ENCODE assay signal across 1 cellular context in genomic region chr9:86282077-86282978, GRCh38.
TF ChIP-seq lines count a peak whose summit lies in the region.

Gene ISCA1, minus strand, starts transcription at chr9:86282538. Its CDS starts 80 bp downstream, at chr9:86282458.

TF ChIP-seq in K562, 482 proteins besides CTCF, POLR2A, EP300 and RAD21 (continued from another document and continues in another):
- TF ChIP-seq, protein P1, sequence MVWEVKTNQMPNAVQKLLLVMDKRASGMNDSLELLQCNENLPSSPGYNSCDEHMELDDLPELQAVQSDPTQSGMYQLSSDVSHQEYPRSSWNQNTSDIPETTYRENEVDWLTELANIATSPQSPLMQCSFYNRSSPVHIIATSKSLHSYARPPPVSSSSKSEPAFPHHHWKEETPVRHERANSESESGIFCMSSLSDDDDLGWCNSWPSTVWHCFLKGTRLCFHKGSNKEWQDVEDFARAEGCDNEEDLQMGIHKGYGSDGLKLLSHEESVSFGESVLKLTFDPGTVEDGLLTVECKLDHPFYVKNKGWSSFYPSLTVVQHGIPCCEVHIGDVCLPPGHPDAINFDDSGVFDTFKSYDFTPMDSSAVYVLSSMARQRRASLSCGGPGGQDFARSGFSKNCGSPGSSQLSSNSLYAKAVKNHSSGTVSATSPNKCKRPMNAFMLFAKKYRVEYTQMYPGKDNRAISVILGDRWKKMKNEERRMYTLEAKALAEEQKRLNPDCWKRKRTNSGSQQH (CRISPR knock-in tag; IDR thresholded peaks at IDR 0.05): no peak
- no peak for TF ChIP-seq PTTG1 (tag; IDR thresholded peaks at IDR 0.05; ENCODE audit: low read depth)
- TF ChIP-seq RBBP5 (IDR thresholded peaks at IDR 0.05; ENCODE audit: borderline replicate concordance, insufficient read depth, low read length, poor library complexity, severe bottlenecking): peak; percentile 74
- no peak for TF ChIP-seq THAP12 (CRISPR knock-in tag; IDR thresholded peaks at IDR 0.05)
- no peak for TF ChIP-seq ETV6 (IDR thresholded peaks at IDR 0.05; ENCODE audit: borderline replicate concordance in 1 of 2, low read depth in 2 of 2, low read length in 1 of 2)
- TF ChIP-seq ETV6 (CRISPR knock-in tag; IDR thresholded peaks at IDR 0.05; ENCODE audit: borderline replicate concordance): no peak
- TF ChIP-seq HDAC2 (IDR thresholded peaks at IDR 0.05): no peak
- no peak for TF ChIP-seq XRCC4 (IDR thresholded peaks at IDR 0.05; ENCODE audit: extremely low read depth, insufficient read depth, insufficient read length)
- TF ChIP-seq CGGBP1 (CRISPR knock-in tag; IDR thresholded peaks at IDR 0.05): no peak
- no peak for TF ChIP-seq MXD1 (CRISPR knock-in tag; IDR thresholded peaks at IDR 0.05; ENCODE audit: borderline replicate concordance, poor library complexity, severe bottlenecking)
- no peak for TF ChIP-seq MLX (CRISPR knock-in tag; conservative IDR thresholded peaks at IDR 0.05)
- TF ChIP-seq CHCHD3 (CRISPR knock-in tag; IDR thresholded peaks at IDR 0.05): no peak
- 0 out of 2 replicates have a peak, but pooled peaks have one; percentile 20 for TF ChIP-seq TCF3 (CRISPR knock-in tag; IDR thresholded peaks at IDR 0.05)
- TF ChIP-seq E2F3 (CRISPR knock-in tag; IDR thresholded peaks at IDR 0.05): no peak
- peak; percentile 78 for TF ChIP-seq CXXC5 (CRISPR knock-in tag; IDR thresholded peaks at IDR 0.05)
- TF ChIP-seq, protein P2, sequence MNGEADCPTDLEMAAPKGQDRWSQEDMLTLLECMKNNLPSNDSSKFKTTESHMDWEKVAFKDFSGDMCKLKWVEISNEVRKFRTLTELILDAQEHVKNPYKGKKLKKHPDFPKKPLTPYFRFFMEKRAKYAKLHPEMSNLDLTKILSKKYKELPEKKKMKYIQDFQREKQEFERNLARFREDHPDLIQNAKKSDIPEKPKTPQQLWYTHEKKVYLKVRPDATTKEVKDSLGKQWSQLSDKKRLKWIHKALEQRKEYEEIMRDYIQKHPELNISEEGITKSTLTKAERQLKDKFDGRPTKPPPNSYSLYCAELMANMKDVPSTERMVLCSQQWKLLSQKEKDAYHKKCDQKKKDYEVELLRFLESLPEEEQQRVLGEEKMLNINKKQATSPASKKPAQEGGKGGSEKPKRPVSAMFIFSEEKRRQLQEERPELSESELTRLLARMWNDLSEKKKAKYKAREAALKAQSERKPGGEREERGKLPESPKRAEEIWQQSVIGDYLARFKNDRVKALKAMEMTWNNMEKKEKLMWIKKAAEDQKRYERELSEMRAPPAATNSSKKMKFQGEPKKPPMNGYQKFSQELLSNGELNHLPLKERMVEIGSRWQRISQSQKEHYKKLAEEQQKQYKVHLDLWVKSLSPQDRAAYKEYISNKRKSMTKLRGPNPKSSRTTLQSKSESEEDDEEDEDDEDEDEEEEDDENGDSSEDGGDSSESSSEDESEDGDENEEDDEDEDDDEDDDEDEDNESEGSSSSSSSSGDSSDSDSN (IDR thresholded peaks at IDR 0.05; ENCODE audit: borderline replicate concordance in 1 of 2, low read depth in 2 of 2, low read length in 2 of 2): no peak
- peak; percentile 90 for TF ChIP-seq TAF1 (IDR thresholded peaks at IDR 0.05; ENCODE audit: control insufficient read depth, extremely low read depth, insufficient read depth, low read length, severe bottlenecking)
- TF ChIP-seq, protein P3, sequence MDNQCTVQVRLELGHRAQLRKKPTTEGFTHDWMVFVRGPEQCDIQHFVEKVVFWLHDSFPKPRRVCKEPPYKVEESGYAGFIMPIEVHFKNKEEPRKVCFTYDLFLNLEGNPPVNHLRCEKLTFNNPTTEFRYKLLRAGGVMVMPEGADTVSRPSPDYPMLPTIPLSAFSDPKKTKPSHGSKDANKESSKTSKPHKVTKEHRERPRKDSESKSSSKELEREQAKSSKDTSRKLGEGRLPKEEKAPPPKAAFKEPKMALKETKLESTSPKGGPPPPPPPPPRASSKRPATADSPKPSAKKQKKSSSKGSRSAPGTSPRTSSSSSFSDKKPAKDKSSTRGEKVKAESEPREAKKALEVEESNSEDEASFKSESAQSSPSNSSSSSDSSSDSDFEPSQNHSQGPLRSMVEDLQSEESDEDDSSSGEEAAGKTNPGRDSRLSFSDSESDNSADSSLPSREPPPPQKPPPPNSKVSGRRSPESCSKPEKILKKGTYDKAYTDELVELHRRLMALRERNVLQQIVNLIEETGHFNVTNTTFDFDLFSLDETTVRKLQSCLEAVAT (IDR thresholded peaks at IDR 0.05): peak in 1 of 2 experiments; percentile 60; a peak in 2 of 4 replicates
- TF ChIP-seq NR2C1 (IDR thresholded peaks at IDR 0.05): no peak
- TF ChIP-seq NR2C1 (tag; IDR thresholded peaks at IDR 0.05): peak; percentile 63
- no peak for TF ChIP-seq ZFP36 (IDR thresholded peaks at IDR 0.05; ENCODE audit: low read depth, low read length, partially characterized antibody)
- no peak for TF ChIP-seq PBX2 (CRISPR knock-in tag; IDR thresholded peaks at IDR 0.05; ENCODE audit: low read depth)
- TF ChIP-seq PBX2 (tag; conservative IDR thresholded peaks at IDR 0.05; ENCODE audit: low read depth): peak; percentile 36; the same call in 1 of the 2 replicates
- TF ChIP-seq TSC22D4 (tag; IDR thresholded peaks at IDR 0.05): no peak
- TF ChIP-seq MAFF (IDR thresholded peaks at IDR 0.05; ENCODE audit: low read length): no peak
- TF ChIP-seq ZC3H4 (CRISPR knock-in tag; IDR thresholded peaks at IDR 0.05; ENCODE audit: borderline replicate concordance): no peak; the same call in 1 of the 2 replicates
- TF ChIP-seq FOXJ2 (tag; IDR thresholded peaks at IDR 0.05): no peak
- no peak for TF ChIP-seq ASH1L (IDR thresholded peaks at IDR 0.05; ENCODE audit: borderline replicate concordance, low read depth, partially characterized antibody)
- no peak for TF ChIP-seq ZBTB17 (CRISPR knock-in tag; IDR thresholded peaks at IDR 0.05)
- TF ChIP-seq, protein P4, sequence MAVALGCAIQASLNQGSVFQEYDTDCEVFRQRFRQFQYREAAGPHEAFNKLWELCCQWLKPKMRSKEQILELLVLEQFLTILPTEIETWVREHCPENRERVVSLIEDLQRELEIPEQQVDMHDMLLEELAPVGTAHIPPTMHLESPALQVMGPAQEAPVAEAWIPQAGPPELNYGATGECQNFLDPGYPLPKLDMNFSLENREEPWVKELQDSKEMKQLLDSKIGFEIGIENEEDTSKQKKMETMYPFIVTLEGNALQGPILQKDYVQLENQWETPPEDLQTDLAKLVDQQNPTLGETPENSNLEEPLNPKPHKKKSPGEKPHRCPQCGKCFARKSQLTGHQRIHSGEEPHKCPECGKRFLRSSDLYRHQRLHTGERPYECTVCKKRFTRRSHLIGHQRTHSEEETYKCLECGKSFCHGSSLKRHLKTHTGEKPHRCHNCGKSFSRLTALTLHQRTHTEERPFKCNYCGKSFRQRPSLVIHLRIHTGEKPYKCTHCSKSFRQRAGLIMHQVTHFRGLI (CRISPR knock-in tag; IDR thresholded peaks at IDR 0.05): no peak
- TF ChIP-seq FUS (optimal IDR thresholded peaks at IDR 0.05; ENCODE audit: low read depth, low read length): no peak
- no peak for TF ChIP-seq BRCA1 (IDR thresholded peaks at IDR 0.05)
- TF ChIP-seq BRCA1 (CRISPR knock-in tag; IDR thresholded peaks at IDR 0.05): 0 out of 2 replicates have a peak, but pooled peaks have one; percentile 46
- no peak for TF ChIP-seq ZC3H11A (IDR thresholded peaks at IDR 0.05; ENCODE audit: low read depth, low read length)
- TF ChIP-seq, protein P5, sequence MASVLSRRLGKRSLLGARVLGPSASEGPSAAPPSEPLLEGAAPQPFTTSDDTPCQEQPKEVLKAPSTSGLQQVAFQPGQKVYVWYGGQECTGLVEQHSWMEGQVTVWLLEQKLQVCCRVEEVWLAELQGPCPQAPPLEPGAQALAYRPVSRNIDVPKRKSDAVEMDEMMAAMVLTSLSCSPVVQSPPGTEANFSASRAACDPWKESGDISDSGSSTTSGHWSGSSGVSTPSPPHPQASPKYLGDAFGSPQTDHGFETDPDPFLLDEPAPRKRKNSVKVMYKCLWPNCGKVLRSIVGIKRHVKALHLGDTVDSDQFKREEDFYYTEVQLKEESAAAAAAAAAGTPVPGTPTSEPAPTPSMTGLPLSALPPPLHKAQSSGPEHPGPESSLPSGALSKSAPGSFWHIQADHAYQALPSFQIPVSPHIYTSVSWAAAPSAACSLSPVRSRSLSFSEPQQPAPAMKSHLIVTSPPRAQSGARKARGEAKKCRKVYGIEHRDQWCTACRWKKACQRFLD (CRISPR knock-in tag; IDR thresholded peaks at IDR 0.05): no peak
- TF ChIP-seq GATAD2B (IDR thresholded peaks at IDR 0.05; ENCODE audit: borderline replicate concordance): no peak
- TF ChIP-seq ZNF239 (CRISPR knock-in tag; IDR thresholded peaks at IDR 0.05): no peak
- no peak for TF ChIP-seq ZNF398 (CRISPR knock-in tag; IDR thresholded peaks at IDR 0.05)
- peak; percentile 50 for TF ChIP-seq HMGN3 (IDR thresholded peaks at IDR 0.05; ENCODE audit: borderline replicate concordance, extremely low read depth, insufficient read length, low read depth, low read length)
- no peak for TF ChIP-seq FOS (IDR thresholded peaks at IDR 0.05; ENCODE audit: extremely low read depth, insufficient read length)
- no peak for TF ChIP-seq ZNF232 (CRISPR knock-in tag; IDR thresholded peaks at IDR 0.05)
- no peak for TF ChIP-seq ZNF76 (CRISPR knock-in tag; IDR thresholded peaks at IDR 0.05; ENCODE audit: borderline replicate concordance)
- TF ChIP-seq ATF6 (CRISPR knock-in tag; IDR thresholded peaks at IDR 0.05): no peak
